In genomic region chr17:37344519-37344918, GRCh38 we compare ENCODE assay signal across 14 cellular contexts. TPM values are rescaled to one million over a fixed set of nuclear protein-coding genes. Genes with fewer than 3 reads are reported as not detected.
A peak's percentile ranks its signal among the peaks of the same experiment; 100 is the strongest.
DNase-seq lines count a peak whose midpoint lies in the region; ATAC-seq lines count a peak whose summit lies in the region.
"Had no signal": no experiment of that assay in that cellular context is flagged by ENCODE, and none has a peak within 500 bp of the region (broad histone marks: within the 10 kb centered on the region; RNA-seq: fewer than 3 reads in every experiment).

No MANE protein-coding gene starts in this region.

- no peak overlapping the region for H3K4me3 Mint-ChIP-seq in activated CD4-positive, alpha-beta T cell treated with anti-CD3 and anti-CD28 coated beads, Interleukin-2, amount 10 ng/mL, durations not matched to agents 24 days and 14 days
- H3K4me3 Mint-ChIP-seq in T-helper 1 cell treated with Interleukin-12 subunit alpha and Interleukin-12 subunit beta and Interleukin-4 antibody, amounts not matched to agents 30 μg/mL and 1 μg/mL, for 36 hours = no peak overlapping the region
- H3K4me3 Mint-ChIP-seq in activated T-helper 1 cell treated with anti-CD3 and anti-CD28 coated beads, Interleukin-12 subunit alpha, Interleukin-12 subunit beta, Interleukin-2, Interleukin-4 antibody, amounts not matched to agents 30 ng/mL and 10 ng/mL and 1 ng/mL, durations not matched to agents 14 hours and 24 hours and 36 hours = no peak overlapping the region
- peak overlapping the region in 1 of 2 donors; percentile 8 for H3K4me3 Mint-ChIP-seq in stimulated activated naive CD8-positive, alpha-beta T cell treated with anti-CD3 and anti-CD28 coated beads, Interleukin-15, amount 100 ng/mL, for 72 hours
- H3K4me3 Mint-ChIP-seq: CD8-positive, alpha-beta memory T cell had no signal

- peaks cover 18% of the 10 kb centered on the region for H3K4me1 Mint-ChIP-seq in activated CD4-positive, alpha-beta T cell treated with anti-CD3 and anti-CD28 coated beads, Interleukin-2, amount 10 ng/mL, durations not matched to agents 24 days and 14 days
- peaks cover 11% of the 10 kb centered on the region for H3K4me1 Mint-ChIP-seq in T-helper 1 cell treated with Interleukin-12 subunit alpha and Interleukin-12 subunit beta and Interleukin-4 antibody, amounts not matched to agents 30 μg/mL and 1 μg/mL, for 36 hours (ENCODE audit: low read depth)
- H3K4me1 Mint-ChIP-seq in activated T-helper 1 cell treated with anti-CD3 and anti-CD28 coated beads, Interleukin-12 subunit alpha, Interleukin-12 subunit beta, Interleukin-2, Interleukin-4 antibody, amounts not matched to agents 30 ng/mL and 10 ng/mL and 1 ng/mL, durations not matched to agents 14 hours and 24 hours and 36 hours (ENCODE audit: low read depth) = peaks cover 22% of the 10 kb centered on the region
- H3K4me1 Mint-ChIP-seq in stimulated activated naive CD8-positive, alpha-beta T cell treated with anti-CD3 and anti-CD28 coated beads, Interleukin-15, amount 100 ng/mL, for 72 hours = peaks cover 24% of the 10 kb centered on the region

- H3K27ac Mint-ChIP-seq in activated CD4-positive, alpha-beta T cell treated with anti-CD3 and anti-CD28 coated beads, Interleukin-2, amount 10 ng/mL, durations not matched to agents 24 days and 14 days = peak overlapping the region; percentile 53
- H3K27ac Mint-ChIP-seq in T-helper 1 cell treated with Interleukin-12 subunit alpha and Interleukin-12 subunit beta and Interleukin-4 antibody, amounts not matched to agents 30 μg/mL and 1 μg/mL, for 36 hours = peak overlapping the region; percentile 43
- peak overlapping the region; percentile 29 for H3K27ac Mint-ChIP-seq in activated T-helper 1 cell treated with anti-CD3 and anti-CD28 coated beads, Interleukin-12 subunit alpha, Interleukin-12 subunit beta, Interleukin-2, Interleukin-4 antibody, amounts not matched to agents 30 ng/mL and 10 ng/mL and 1 ng/mL, durations not matched to agents 14 hours and 24 hours and 36 hours
- H3K27ac Mint-ChIP-seq in stimulated activated naive CD8-positive, alpha-beta T cell treated with anti-CD3 and anti-CD28 coated beads, Interleukin-15, amount 100 ng/mL, for 72 hours = no peak overlapping the region
- H3K27ac Mint-ChIP-seq: CD8-positive, alpha-beta memory T cell had no signal

- no peaks in the 10 kb centered on the region for H3K4me1 ChIP-seq in right cardiac atrium (ENCODE audit: control insufficient read depth, insufficient read depth, low read length)
- H3K4me1 ChIP-seq: BLaER1, Caco-2 had no signal

- 97% methylated on average over 4 of the region's 4 CpGs for WGBS in right cardiac atrium

- ATAC-seq in stimulated activated naive CD8-positive, alpha-beta T cell treated with anti-CD3 and anti-CD28 coated beads, Interleukin-15, amount 100 ng/mL, for 72 hours = peak; percentile 50
- no peak for ATAC-seq in right cardiac atrium
- ATAC-seq in GM19324 (IDR thresholded peaks at IDR 0.05; ENCODE audit: low FRiP score, unreplicated experiment) = no peak
- ATAC-seq: HCT116 had no signal

- peaks cover 35% of the 10 kb centered on the region for H3K36me3 Mint-ChIP-seq in activated CD4-positive, alpha-beta T cell treated with anti-CD3 and anti-CD28 coated beads, Interleukin-2, amount 10 ng/mL, durations not matched to agents 24 days and 14 days (ENCODE audit: low read depth)
- H3K36me3 Mint-ChIP-seq in T-helper 1 cell treated with Interleukin-12 subunit alpha and Interleukin-12 subunit beta and Interleukin-4 antibody, amounts not matched to agents 30 μg/mL and 1 μg/mL, for 36 hours (ENCODE audit: low read depth) = peaks cover 22% of the 10 kb centered on the region
- peaks cover 18% of the 10 kb centered on the region for H3K36me3 Mint-ChIP-seq in activated T-helper 1 cell treated with anti-CD3 and anti-CD28 coated beads, Interleukin-12 subunit alpha, Interleukin-12 subunit beta, Interleukin-2, Interleukin-4 antibody, amounts not matched to agents 30 ng/mL and 10 ng/mL and 1 ng/mL, durations not matched to agents 14 hours and 24 hours and 36 hours (ENCODE audit: low read depth)

- H3K9me3 Mint-ChIP-seq in activated CD4-positive, alpha-beta T cell treated with anti-CD3 and anti-CD28 coated beads, Interleukin-2, amount 10 ng/mL, durations not matched to agents 24 days and 14 days = no peaks in the 10 kb centered on the region
- no peaks in the 10 kb centered on the region for H3K9me3 Mint-ChIP-seq in T-helper 1 cell treated with Interleukin-12 subunit alpha and Interleukin-12 subunit beta and Interleukin-4 antibody, amounts not matched to agents 30 μg/mL and 1 μg/mL, for 36 hours
- no peaks in the 10 kb centered on the region for H3K9me3 Mint-ChIP-seq in activated T-helper 1 cell treated with anti-CD3 and anti-CD28 coated beads, Interleukin-12 subunit alpha, Interleukin-12 subunit beta, Interleukin-2, Interleukin-4 antibody, amounts not matched to agents 30 ng/mL and 10 ng/mL and 1 ng/mL, durations not matched to agents 14 hours and 24 hours and 36 hours
- H3K9me3 Mint-ChIP-seq in stimulated activated naive CD8-positive, alpha-beta T cell treated with anti-CD3 and anti-CD28 coated beads, Interleukin-15, amount 100 ng/mL, for 72 hours = peaks cover 0 to 5% of the 10 kb centered on the region in 2 donors
- H3K9me3 Mint-ChIP-seq: CD8-positive, alpha-beta memory T cell had no signal

- H3K27ac ChIP-seq in right cardiac atrium (ENCODE audit: low read length) = no peak overlapping the region
- H3K27ac ChIP-seq: BLaER1, HL-60 had no signal

- no peaks in the 10 kb centered on the region for H3K27me3 Mint-ChIP-seq in activated CD4-positive, alpha-beta T cell treated with anti-CD3 and anti-CD28 coated beads, Interleukin-2, amount 10 ng/mL, durations not matched to agents 24 days and 14 days
- H3K27me3 Mint-ChIP-seq in T-helper 1 cell treated with Interleukin-12 subunit alpha and Interleukin-12 subunit beta and Interleukin-4 antibody, amounts not matched to agents 30 μg/mL and 1 μg/mL, for 36 hours (ENCODE audit: low read depth) = no peaks in the 10 kb centered on the region
- no peaks in the 10 kb centered on the region for H3K27me3 Mint-ChIP-seq in activated T-helper 1 cell treated with anti-CD3 and anti-CD28 coated beads, Interleukin-12 subunit alpha, Interleukin-12 subunit beta, Interleukin-2, Interleukin-4 antibody, amounts not matched to agents 30 ng/mL and 10 ng/mL and 1 ng/mL, durations not matched to agents 14 hours and 24 hours and 36 hours (ENCODE audit: insufficient read depth)
- no peaks in the 10 kb centered on the region for H3K27me3 Mint-ChIP-seq in stimulated activated naive CD8-positive, alpha-beta T cell treated with anti-CD3 and anti-CD28 coated beads, Interleukin-15, amount 100 ng/mL, for 72 hours
- H3K27me3 Mint-ChIP-seq: CD8-positive, alpha-beta memory T cell had no signal

- intact Hi-C loops in activated CD4-positive, alpha-beta T cell treated with anti-CD3 and anti-CD28 coated beads, Interleukin-2, amount 10 ng/mL, durations not matched to agents 24 days and 14 days (cut with micrococcal nuclease) = no loop called here
- intact Hi-C loops in activated T-helper 1 cell treated with anti-CD3 and anti-CD28 coated beads, Interleukin-12 subunit alpha, Interleukin-12 subunit beta, Interleukin-2, Interleukin-4 antibody, amounts not matched to agents 30 ng/mL and 10 ng/mL and 1 ng/mL, durations not matched to agents 14 hours and 24 hours and 36 hours (cut with micrococcal nuclease) = loop anchor here (2.0 kb wide), 1 partner anchor 14 kb away; no protein-coding TSS in a partner anchor
- intact Hi-C loops in right cardiac atrium (cut with DNase I) = no loop called here

- no peaks in the 10 kb centered on the region for H3K9me3 ChIP-seq in right cardiac atrium (ENCODE audit: control insufficient read depth, low read length)

- H3K4me3 ChIP-seq in right cardiac atrium (ENCODE audit: low read length) = no peak overlapping the region
- H3K4me3 ChIP-seq: BLaER1 had no signal

- no peaks in the 10 kb centered on the region for H3K27me3 ChIP-seq in right cardiac atrium (ENCODE audit: control insufficient read depth, insufficient read depth)
- H3K27me3 ChIP-seq: BLaER1 had no signal

- DNase-seq in activated CD4-positive, alpha-beta T cell treated with anti-CD3 and anti-CD28 coated beads, Interleukin-2, amount 10 ng/mL, durations not matched to agents 24 days and 14 days = no peak
- no peak for DNase-seq in activated CD4-positive, alpha-beta T cell treated with anti-CD3 and anti-CD28 coated beads for 1 hour
- no peak for DNase-seq in activated T-helper 1 cell treated with anti-CD3 and anti-CD28 coated beads, Interleukin-12 subunit alpha, Interleukin-12 subunit beta, Interleukin-2, Interleukin-4 antibody, amounts not matched to agents 30 ng/mL and 10 ng/mL and 1 ng/mL, durations not matched to agents 14 hours and 24 hours and 36 hours (ENCODE audit: low spot score)
- no peak for DNase-seq in stimulated activated naive CD8-positive, alpha-beta T cell treated with anti-CD3 and anti-CD28 coated beads, Interleukin-15, amount 100 ng/mL, for 72 hours
- no peak for DNase-seq in right cardiac atrium
- DNase-seq: 8988T; Caco-2; CD8-positive, alpha-beta memory T cell; DND-41 had no signal

RNA-seq across cellular contexts. Expression of gene C17orf78, which starts 31.3 kb away (rescaled TPM):
- total RNA-seq in activated CD4-positive, alpha-beta T cell treated with anti-CD3 and anti-CD28 coated beads, Interleukin-2, amount 10 ng/mL, durations not matched to agents 24 days and 14 days = not detected in 2 replicates
- not detected in 2 replicates for total RNA-seq in activated T-helper 1 cell treated with anti-CD3 and anti-CD28 coated beads, Interleukin-12 subunit alpha, Interleukin-12 subunit beta, Interleukin-2, Interleukin-4 antibody, amounts not matched to agents 30 ng/mL and 10 ng/mL and 1 ng/mL, durations not matched to agents 14 hours and 24 hours and 36 hours
- not detected for total RNA-seq in right cardiac atrium
- polyA plus RNA-seq in right cardiac atrium = not detected
- total RNA-seq: Caco-2; CD8-positive, alpha-beta memory T cell had no signal
- polyA plus RNA-seq: CD8-positive, alpha-beta memory T cell had no signal

Comparison
In these comparisons a context has a peak if more than half of its experiments do, and no peak if none do; other contexts are left out.
1. H3K27ac Mint-ChIP-seq: peak in activated CD4-positive, alpha-beta T cell treated with anti-CD3 and anti-CD28 coated beads, Interleukin-2, amount 10 ng/mL, durations not matched to agents 24 days and 14 days (single experiment), T-helper 1 cell treated with Interleukin-12 subunit alpha and Interleukin-12 subunit beta and Interleukin-4 antibody, amounts not matched to agents 30 μg/mL and 1 μg/mL, for 36 hours (single experiment) and activated T-helper 1 cell treated with anti-CD3 and anti-CD28 coated beads, Interleukin-12 subunit alpha, Interleukin-12 subunit beta, Interleukin-2, Interleukin-4 antibody, amounts not matched to agents 30 ng/mL and 10 ng/mL and 1 ng/mL, durations not matched to agents 14 hours and 24 hours and 36 hours (single experiment); none in stimulated activated naive CD8-positive, alpha-beta T cell treated with anti-CD3 and anti-CD28 coated beads, Interleukin-15, amount 100 ng/mL, for 72 hours (0 of 2).